9 cellular contexts compared by ENCODE assay signal in the genomic region with DNA sequence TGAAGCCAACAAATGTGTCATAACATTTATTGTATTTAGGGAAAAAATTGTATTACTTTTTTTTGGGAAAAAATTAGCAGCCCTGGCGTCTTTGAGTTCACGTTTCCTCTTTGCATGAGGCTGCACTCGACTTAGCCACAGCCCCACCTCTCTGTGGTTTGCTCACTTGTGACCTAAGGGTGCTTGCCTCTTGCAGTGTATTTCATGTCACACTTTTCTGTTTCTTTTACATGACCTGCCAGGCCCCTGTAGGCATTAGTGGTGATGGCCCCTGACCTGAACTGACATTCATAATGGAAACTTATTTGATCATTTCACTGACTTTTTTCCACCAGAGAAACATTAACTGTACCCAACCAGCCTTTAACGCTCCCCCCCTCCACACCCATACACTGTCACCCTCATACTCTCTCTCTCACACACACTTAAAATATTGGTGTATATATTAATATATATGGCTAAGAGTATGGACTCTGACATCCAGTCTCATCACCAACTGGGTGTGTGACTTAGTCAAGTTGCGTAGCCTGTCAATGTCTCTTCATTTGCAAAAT.
DNase-seq lines count a peak whose midpoint lies in the region; ATAC-seq, FAIRE-seq and TF ChIP-seq lines count a peak whose summit lies in the region.
"Had no signal": no experiment of that assay in that cellular context is flagged by ENCODE, and none has a peak within 500 bp of the region (broad histone marks: within the 10 kb centered on the region; RNA-seq: fewer than 3 reads in every experiment).

No MANE protein-coding gene starts in this region.

- FAIRE-seq in GM12878 (lab: Jason Lieb, UNC), result peak; percentile 88
- FAIRE-seq: colon had no signal

- peak overlapping the region; percentile 32 for H3K9ac ChIP-seq in GM12878 (ENCODE audit: control insufficient read depth, insufficient read depth, low read length)

- peak overlapping the region; percentile 66 for H3K4me3 Mint-ChIP-seq in T-helper 1 cell treated with Interleukin-12 subunit alpha and Interleukin-12 subunit beta and Interleukin-4 antibody, amounts not matched to agents 30 μg/mL and 1 μg/mL, for 36 hours

- H4K20me1 ChIP-seq in GM12878 (ENCODE audit: control insufficient read depth, insufficient read depth), result no peaks in the 10 kb centered on the region

- peak overlapping the region; percentile 86 for H3K27ac Mint-ChIP-seq in T-helper 1 cell treated with Interleukin-12 subunit alpha and Interleukin-12 subunit beta and Interleukin-4 antibody, amounts not matched to agents 30 μg/mL and 1 μg/mL, for 36 hours

- CTCF ChIA-PET in GM12878 (lab: Yijun Ruan, JAX), result interaction anchor here (1.0 to 1.2 kb wide), 2 partner anchors 11 to 31 kb away, joined by 3 to 4 read pairs; no protein-coding TSS in a partner anchor

- no peak overlapping the region for H2AFZ ChIP-seq in GM12878 (ENCODE audit: control insufficient read depth, low read depth, low read length)

- RAD21 ChIA-PET in GM12878 (lab: Charles Lee; ENCODE audit: unreplicated experiment), result interaction anchor here (1.0 to 9.4 kb wide), 3 partner anchors 41 to 148 kb away, joined by 3 to 87 read pairs (median 3); no protein-coding TSS in a partner anchor

- SMC1A ChIA-PET in GM12878 (lab: Charles Lee; ENCODE audit: uncharacterized antibody, unreplicated experiment), result interaction anchor here (1.0 to 9.8 kb wide), 9 partner anchors 18 to 121 kb away, joined by 3 to 66 read pairs (median 6); no protein-coding TSS in a partner anchor

- H3K36me3 ChIP-seq in GM12878 (ENCODE audit: control insufficient read depth in 2 of 2, insufficient read depth in 2 of 2, low read length in 1 of 2), result peaks cover 5 to 21% of the 10 kb centered on the region in 2 experiments
- peaks cover 0 to 9% (median 0%) of the 10 kb centered on the region in 4 donors for H3K36me3 ChIP-seq in upper lobe of left lung

- H3K27ac ChIP-seq in GM12878 (ENCODE audit: control insufficient read depth, insufficient read depth) (peak overlapping the region; percentile 74), upper lobe of left lung (no peak overlapping the region)

- TF ChIP-seq EP300 in GM12878 (IDR thresholded peaks at IDR 0.05; ENCODE audit: borderline replicate concordance in 1 of 2, control insufficient read depth in 1 of 2, low read depth in 2 of 2, low read length in 2 of 2) (peak; percentile 41 to 61; a peak in 2 of 4 replicates), upper lobe of left lung (IDR thresholded peaks at IDR 0.05) (peak in 1 of 4 donors; percentile 46)

- peaks cover 68% of the 10 kb centered on the region for H3K4me1 Mint-ChIP-seq in T-helper 1 cell treated with Interleukin-12 subunit alpha and Interleukin-12 subunit beta and Interleukin-4 antibody, amounts not matched to agents 30 μg/mL and 1 μg/mL, for 36 hours (ENCODE audit: low read depth)

- 16% methylated on average over 5 of the region's 5 CpGs for WGBS in GM12878 (ENCODE audit: insufficient coverage, insufficient replicate concordance, low lambda C conversion rate, missing lambda C conversion rate)
- 47 to 58% methylated on average over 5 of the region's 5 CpGs for WGBS in upper lobe of left lung, 2 donors

- peaks cover 54% of the 10 kb centered on the region for H3K79me2 ChIP-seq in GM12878 (ENCODE audit: control insufficient read depth, insufficient read depth, low read length)

- H3K27me3 ChIP-seq in GM12878 (replicated peaks in 1 of 2; ENCODE audit: control insufficient read depth in 2 of 2, insufficient read depth in 2 of 2, low read length in 1 of 2) (no peaks in the 10 kb centered on the region), upper lobe of left lung (no peaks in the 10 kb centered on the region)

- H3K36me3 Mint-ChIP-seq in T-helper 1 cell treated with Interleukin-12 subunit alpha and Interleukin-12 subunit beta and Interleukin-4 antibody, amounts not matched to agents 30 μg/mL and 1 μg/mL, for 36 hours (ENCODE audit: low read depth), result peaks cover 51% of the 10 kb centered on the region

- ATAC-seq in GM18511 (IDR thresholded peaks at IDR 0.05; ENCODE audit: unreplicated experiment) (peak; percentile 90), HG02870 (IDR thresholded peaks at IDR 0.05; ENCODE audit: unreplicated experiment) (peak; percentile 88), GM12878 (peak; percentile 91), upper lobe of left lung (ENCODE audit: low FRiP score in 2 of 2) (peak; percentile 69 to 70)

- H3K4me3 ChIP-seq in GM12878 (no peak overlapping the region; the same call in 1 of the 2 replicates), upper lobe of left lung (no peak overlapping the region)

- TF ChIP-seq RAD21 in GM12878 (IDR thresholded peaks at IDR 0.05; ENCODE audit: insufficient read depth, low read depth, low read length), result no peak

- H3K9me3 ChIP-seq in GM12878 (replicated peaks; ENCODE audit: control insufficient read depth, insufficient read depth, low read length) (no peaks in the 10 kb centered on the region), upper lobe of left lung (no peaks in the 10 kb centered on the region)

- intact Hi-C loops in GM12878 (cut with micrococcal nuclease; ENCODE audit: unreplicated experiment), result no loop called here

- TF ChIP-seq POLR2A in GM12878 (IDR thresholded peaks at IDR 0.05; ENCODE audit: low read depth, low read length) (no peak), upper lobe of left lung (IDR thresholded peaks at IDR 0.05) (peak in 1 of 4 donors; percentile 11)

- in situ Hi-C loops in GM12878 (cut with MboI), result loop anchor here (25.0 kb wide), 1 partner anchor 132 kb away; a partner anchor contains a TSS

- peak overlapping the region; percentile 69 for H3K4me2 ChIP-seq in GM12878 (ENCODE audit: control insufficient read depth, insufficient read depth)

- POLR2A ChIA-PET in GM12878 (lab: Charles Lee), result interaction anchor here (0.7 to 9.4 kb wide), 2 partner anchors 18 to 56 kb away, joined by 3 to 66 read pairs; no protein-coding TSS in a partner anchor

- H3K4me1 ChIP-seq in GM12878 (ENCODE audit: control insufficient read depth, insufficient read depth, low read length), result peaks cover 35% of the 10 kb centered on the region
- H3K4me1 ChIP-seq in upper lobe of left lung, result peaks cover 20 to 44% (median 28%) of the 10 kb centered on the region in 4 donors

- H3K27me3 Mint-ChIP-seq in T-helper 1 cell treated with Interleukin-12 subunit alpha and Interleukin-12 subunit beta and Interleukin-4 antibody, amounts not matched to agents 30 μg/mL and 1 μg/mL, for 36 hours (ENCODE audit: low read depth), result no peaks in the 10 kb centered on the region

- BruUV-seq in GM12878 (replicated peaks; lab: Mats Ljungman, UMichigan), result no TSS peak

- TF ChIP-seq CTCF in GM12878 (IDR thresholded peaks at IDR 0.05 in 2 of 3, conservative IDR thresholded peaks at IDR 0.05 in 1 of 3; ENCODE audit: control insufficient read depth in 2 of 3, extremely low read depth in 1 of 3, insufficient read depth in 1 of 3, low read depth in 3 of 3, low read length in 3 of 3) (no peak), upper lobe of left lung (IDR thresholded peaks at IDR 0.05) (no peak)

- DNase-seq in GM12878 (ENCODE audit: low read depth, low spot score) (no peak), upper lobe of left lung (peak in 1 of 2 donors; percentile 83), NCI-H1092 treated with DMSO at 0.1 percent for 48 hours (lab: John Stamatoyannopoulos, UW) (no peak), HPDE6-E6E7 (ENCODE audit: extremely low spot score) (no peak), NCI-H2107 (lab: John Stamatoyannopoulos, UW) (no peak)

- H3K9me3 Mint-ChIP-seq in T-helper 1 cell treated with Interleukin-12 subunit alpha and Interleukin-12 subunit beta and Interleukin-4 antibody, amounts not matched to agents 30 μg/mL and 1 μg/mL, for 36 hours, result no peaks in the 10 kb centered on the region

TF ChIP-seq in GM12878, 131 proteins besides CTCF, POLR2A, EP300 and RAD21 (continues in another document):
- TF ChIP-seq MEF2B (IDR thresholded peaks at IDR 0.05; ENCODE audit: partially characterized antibody, poor library complexity, severe bottlenecking) (peak; percentile 65), RUNX3 (IDR thresholded peaks at IDR 0.05; ENCODE audit: low read length) (peak; percentile 96), SPI1 (IDR thresholded peaks at IDR 0.05; ENCODE audit: borderline replicate concordance, insufficient read depth, low read depth, low read length) (peak; percentile 44; the same call in 1 of the 2 replicates), BMI1 (IDR thresholded peaks at IDR 0.05; ENCODE audit: borderline replicate concordance) (0 out of 2 replicates have a peak, but pooled peaks have one; percentile 34), POU2F2 (IDR thresholded peaks at IDR 0.05; ENCODE audit: borderline replicate concordance, low read depth, low read length) (peak; percentile 39; the same call in 1 of the 3 replicates), SP1 (IDR thresholded peaks at IDR 0.05; ENCODE audit: low read depth, low read length) (no peak), PAX5 (IDR thresholded peaks at IDR 0.05; ENCODE audit: borderline replicate concordance, low read depth, low read length) (peak; percentile 58; the same call in 1 of the 2 replicates), YY1 (IDR thresholded peaks at IDR 0.05; ENCODE audit: low read depth, low read length) (peak; percentile 36; the same call in 1 of the 2 replicates), CBFB (IDR thresholded peaks at IDR 0.05; ENCODE audit: low read depth) (peak; percentile 34; the same call in 1 of the 2 replicates), CEBPB (IDR thresholded peaks at IDR 0.05; ENCODE audit: borderline replicate concordance in 1 of 2, low read depth in 2 of 2, low read length in 2 of 2) (no peak), MTA2 (IDR thresholded peaks at IDR 0.05; ENCODE audit: low read depth) (peak; percentile 84), SUPT20H (IDR thresholded peaks at IDR 0.05; ENCODE audit: borderline replicate concordance, control insufficient read depth, low read depth, low read length) (no peak), NBN (IDR thresholded peaks at IDR 0.05) (peak; percentile 90), NFIC (IDR thresholded peaks at IDR 0.05; ENCODE audit: low read depth, low read length) (0 out of 2 replicates have a peak, but pooled peaks have one; percentile 20), RCOR1 (conservative IDR thresholded peaks at IDR 0.05; ENCODE audit: low read depth, low read length) (no peak)
- TF ChIP-seq, protein P1, sequence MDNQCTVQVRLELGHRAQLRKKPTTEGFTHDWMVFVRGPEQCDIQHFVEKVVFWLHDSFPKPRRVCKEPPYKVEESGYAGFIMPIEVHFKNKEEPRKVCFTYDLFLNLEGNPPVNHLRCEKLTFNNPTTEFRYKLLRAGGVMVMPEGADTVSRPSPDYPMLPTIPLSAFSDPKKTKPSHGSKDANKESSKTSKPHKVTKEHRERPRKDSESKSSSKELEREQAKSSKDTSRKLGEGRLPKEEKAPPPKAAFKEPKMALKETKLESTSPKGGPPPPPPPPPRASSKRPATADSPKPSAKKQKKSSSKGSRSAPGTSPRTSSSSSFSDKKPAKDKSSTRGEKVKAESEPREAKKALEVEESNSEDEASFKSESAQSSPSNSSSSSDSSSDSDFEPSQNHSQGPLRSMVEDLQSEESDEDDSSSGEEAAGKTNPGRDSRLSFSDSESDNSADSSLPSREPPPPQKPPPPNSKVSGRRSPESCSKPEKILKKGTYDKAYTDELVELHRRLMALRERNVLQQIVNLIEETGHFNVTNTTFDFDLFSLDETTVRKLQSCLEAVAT (IDR thresholded peaks at IDR 0.05), result peak; percentile 86
